ENCODE assay signal across 8 cellular contexts in the genomic region with DNA sequence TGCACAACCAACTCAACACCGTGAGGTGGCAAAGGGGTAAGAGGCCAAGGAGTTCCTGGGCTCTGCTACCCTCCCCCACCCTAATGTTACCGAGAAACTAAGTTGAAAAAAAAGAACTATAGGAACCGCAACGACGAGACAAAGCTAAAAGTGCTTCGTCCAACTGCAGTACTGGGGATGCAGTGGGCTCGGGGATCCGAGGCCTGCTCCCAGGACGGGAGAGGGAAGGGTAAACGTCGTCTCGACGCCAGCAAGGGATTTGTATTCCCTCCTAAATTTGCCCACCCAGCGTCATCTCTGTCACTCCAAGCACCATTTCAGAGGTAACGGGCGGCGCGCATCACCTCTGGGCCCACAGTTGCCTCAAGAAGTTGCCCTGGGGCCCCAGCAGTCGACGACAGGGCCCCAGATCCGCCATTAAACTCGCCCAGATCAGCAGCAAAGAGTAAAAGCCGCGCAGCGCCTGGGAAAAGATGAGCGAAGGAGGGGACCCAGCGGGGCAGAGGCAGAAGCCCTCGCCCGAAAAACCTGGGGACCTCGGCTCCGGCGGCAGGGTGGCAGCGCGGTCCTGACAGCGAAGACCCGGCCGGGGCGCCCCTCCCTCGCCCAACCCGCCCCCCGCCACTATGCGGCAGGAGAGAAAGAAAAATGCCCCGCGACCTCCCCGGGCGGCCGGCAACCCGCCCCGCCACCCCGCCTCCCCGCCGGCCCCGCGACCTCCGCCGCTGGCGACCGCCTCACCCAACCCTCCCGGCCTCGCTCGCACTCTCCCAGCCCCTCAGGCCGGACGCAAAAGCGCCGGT. TPM values are rescaled to one million over a fixed set of nuclear protein-coding genes. Genes with fewer than 3 reads are reported as not detected.
DNase-seq lines count a peak whose midpoint lies in the region; ATAC-seq and TF ChIP-seq lines count a peak whose summit lies in the region.

No MANE protein-coding gene starts in this region.

- H3K27me3 Mint-ChIP-seq in CD8-positive, alpha-beta memory T cell = no peaks in the 10 kb centered on the region
- no peaks in the 10 kb centered on the region for H3K27me3 Mint-ChIP-seq in naive thymus-derived CD4-positive, alpha-beta T cell

- H3K4me3 Mint-ChIP-seq in CD8-positive, alpha-beta memory T cell = peak overlapping the region; percentile 87 to 98 (median 96)
- peak overlapping the region; percentile 85 to 98 (median 97) for H3K4me3 Mint-ChIP-seq in naive thymus-derived CD4-positive, alpha-beta T cell

- H3K36me3 ChIP-seq in CD8-positive, alpha-beta memory T cell (ENCODE audit: insufficient read depth, low read length) = no peaks in the 10 kb centered on the region
- peaks cover 0 to 11% (median 3%) of the 10 kb centered on the region in 4 donors for H3K36me3 ChIP-seq in esophagus muscularis mucosa
- peaks cover 0 to 14% (median 0%) of the 10 kb centered on the region in 3 experiments for H3K36me3 ChIP-seq in naive thymus-derived CD4-positive, alpha-beta T cell (ENCODE audit: control insufficient read depth in 2 of 3, insufficient read depth in 3 of 3, low read length in 3 of 3)

- CTCF ChIA-PET in CD8-positive, alpha-beta memory T cell (lab: Charles Lee) = interaction anchor here (0.6 to 1.7 kb wide), 4 partner anchors 15 to 97 kb away, joined by 3 to 6 read pairs (median 4); no protein-coding TSS in a partner anchor
- CTCF ChIA-PET in naive thymus-derived CD4-positive, alpha-beta T cell (lab: Charles Lee) = interaction anchor here (0.7 to 1.0 kb wide), 3 partner anchors 21 to 230 kb away, joined by 3 read pairs; no protein-coding TSS in a partner anchor

- H3K27ac ChIP-seq in CD8-positive, alpha-beta memory T cell (ENCODE audit: low read depth, low read length) = peak overlapping the region; percentile 86
- peak overlapping the region; percentile 97 to 99 (median 99) for H3K27ac ChIP-seq in esophagus muscularis mucosa (replicated peaks in 1 of 4)
- H3K27ac ChIP-seq in naive thymus-derived CD4-positive, alpha-beta T cell (ENCODE audit: low read depth, low read length) = peak overlapping the region; percentile 84

- H3K4me1 ChIP-seq in CD8-positive, alpha-beta memory T cell (ENCODE audit: insufficient read depth, low read length) = peaks cover 17% of the 10 kb centered on the region
- peaks cover 11 to 47% (median 40%) of the 10 kb centered on the region in 4 donors for H3K4me1 ChIP-seq in esophagus muscularis mucosa
- peaks cover 22 to 23% of the 10 kb centered on the region in 2 donors for H3K4me1 ChIP-seq in naive thymus-derived CD4-positive, alpha-beta T cell (ENCODE audit: control insufficient read depth in 2 of 2, insufficient read depth in 2 of 2, low read length in 2 of 2)

- H3K9me3 Mint-ChIP-seq in CD8-positive, alpha-beta memory T cell = no peaks in the 10 kb centered on the region
- H3K9me3 Mint-ChIP-seq in naive thymus-derived CD4-positive, alpha-beta T cell = peaks cover 0 to 1% (median 0%) of the 10 kb centered on the region in 11 donors

- peaks cover 0 to 38% (median 7%) of the 10 kb centered on the region in 3 donors for H3K36me3 Mint-ChIP-seq in CD8-positive, alpha-beta memory T cell
- peaks cover 0 to 23% (median 8%) of the 10 kb centered on the region in 5 donors for H3K36me3 Mint-ChIP-seq in naive thymus-derived CD4-positive, alpha-beta T cell

- intact Hi-C loops in esophagus muscularis mucosa (cut with DNase I) = loop anchor here (2.0 to 10.0 kb wide), 4 partner anchors 80 to 228 kb away; a partner anchor contains a TSS
- intact Hi-C loops in naive thymus-derived CD4-positive, alpha-beta T cell (cut with micrococcal nuclease) = loop anchor here (1.0 to 10.0 kb wide), 14 partner anchors 11 to 1740 kb away; a partner anchor contains a TSS

- TF ChIP-seq EP300 in esophagus muscularis mucosa (IDR thresholded peaks at IDR 0.05) = no peak

- H3K4me1 Mint-ChIP-seq in CD8-positive, alpha-beta memory T cell = peaks cover 35 to 55% (median 51%) of the 10 kb centered on the region in 3 donors
- H3K4me1 Mint-ChIP-seq in naive thymus-derived CD4-positive, alpha-beta T cell = peaks cover 12 to 45% (median 37%) of the 10 kb centered on the region in 7 donors

- TF ChIP-seq CTCF in esophagus muscularis mucosa (IDR thresholded peaks at IDR 0.05) = no peak

- no peaks in the 10 kb centered on the region for H3K9me3 ChIP-seq in CD8-positive, alpha-beta memory T cell (ENCODE audit: low read length)
- no peaks in the 10 kb centered on the region for H3K9me3 ChIP-seq in esophagus muscularis mucosa
- H3K9me3 ChIP-seq in naive thymus-derived CD4-positive, alpha-beta T cell (ENCODE audit: control insufficient read depth in 2 of 3, low read length in 3 of 3) = no peaks in the 10 kb centered on the region

- peak; percentile 12 for ATAC-seq in GM21723 (IDR thresholded peaks at IDR 0.05; ENCODE audit: unreplicated experiment)
- ATAC-seq in naive thymus-derived CD4-positive, alpha-beta T cell = peak; percentile 1

- peak overlapping the region; percentile 89 for H3K4me3 ChIP-seq in CD8-positive, alpha-beta memory T cell (ENCODE audit: low read length)
- H3K4me3 ChIP-seq in esophagus muscularis mucosa = peak overlapping the region; percentile 79 to 97 (median 90)
- peak overlapping the region; percentile 80 for H3K4me3 ChIP-seq in naive thymus-derived CD4-positive, alpha-beta T cell (ENCODE audit: low read length)

- no peaks in the 10 kb centered on the region for H3K27me3 ChIP-seq in CD8-positive, alpha-beta memory T cell (ENCODE audit: insufficient read depth, low read length, poor library complexity, severe bottlenecking)
- no peaks in the 10 kb centered on the region for H3K27me3 ChIP-seq in esophagus muscularis mucosa
- H3K27me3 ChIP-seq in naive thymus-derived CD4-positive, alpha-beta T cell (ENCODE audit: control insufficient read depth in 2 of 2, insufficient read depth in 2 of 2, low read length in 2 of 2) = no peaks in the 10 kb centered on the region

- POLR2A ChIA-PET in CD8-positive, alpha-beta memory T cell (lab: Charles Lee) = interaction anchor here (0.6 to 1.4 kb wide), 11 partner anchors 10 to 1741 kb away, joined by 3 to 11 read pairs (median 4); a partner anchor contains a TSS
- POLR2A ChIA-PET in naive thymus-derived CD4-positive, alpha-beta T cell (lab: Charles Lee) = interaction anchor here (0.6 to 5.6 kb wide), 14 partner anchors 10 to 229 kb away, joined by 3 to 48 read pairs (median 4); a partner anchor contains a TSS

- no peak for TF ChIP-seq POLR2A in esophagus muscularis mucosa (IDR thresholded peaks at IDR 0.05; ENCODE audit: low read depth)

- under 1% methylated on average over 25 of the region's 65 CpGs for WGBS in esophagus muscularis mucosa

- peak; percentile 27 to 63 (median 44) for DNase-seq in CD8-positive, alpha-beta memory T cell
- peak; percentile 2 for DNase-seq in NCI-H226
- peak; percentile 62 for DNase-seq in activated T-cell treated with anti-CD3 and anti-CD28 coated beads, Interleukin-2, amount 50 U/mL, for 1 hour
- DNase-seq in esophagus muscularis mucosa (ENCODE audit: extremely low spot score) = no peak
- DNase-seq in naive thymus-derived CD4-positive, alpha-beta T cell = peak; percentile 31 to 56 (median 47)
- DNase-seq in stimulated activated naive CD4-positive, alpha-beta T cell treated with Interleukin-2 at 50 U/mL for 16 hours (lab: John Stamatoyannopoulos, UW) = peak; percentile 50
- DNase-seq in NCI-H2196 (lab: John Stamatoyannopoulos, UW; ENCODE audit: unreplicated experiment) = no peak

- peak overlapping the region; percentile 89 to 99 (median 96) for H3K27ac Mint-ChIP-seq in CD8-positive, alpha-beta memory T cell
- peak overlapping the region; percentile 90 to 98 (median 97) for H3K27ac Mint-ChIP-seq in naive thymus-derived CD4-positive, alpha-beta T cell

RNA-seq across cellular contexts. Expression of a gene that starts 0.7 kb away (rescaled TPM):
- 10 to 100 TPM; 11.9 to 12.2 TPM for total RNA-seq in CD8-positive, alpha-beta memory T cell
- polyA plus RNA-seq in CD8-positive, alpha-beta memory T cell = 26.8 TPM
- total RNA-seq in esophagus muscularis mucosa = 10 to 100 TPM in 3 of 4 donors, 1 to 10 TPM in 1; 9.7 to 13.4 (median 11.9) TPM
- total RNA-seq in naive thymus-derived CD4-positive, alpha-beta T cell = 10 to 100 TPM; 17.5 to 25.6 (median 24.7) TPM
- polyA plus RNA-seq in naive thymus-derived CD4-positive, alpha-beta T cell = 10 to 100 TPM; 21.1 to 29.9 TPM

Comparison
In these comparisons a context has a peak if more than half of its experiments do, and no peak if none do; other contexts are left out.
1. DNase-seq: peak in CD8-positive, alpha-beta memory T cell (5 of 5), NCI-H226 (single experiment), activated T-cell treated with anti-CD3 and anti-CD28 coated beads, Interleukin-2, amount 50 U/mL, for 1 hour (single experiment), naive thymus-derived CD4-positive, alpha-beta T cell (9 of 9) and stimulated activated naive CD4-positive, alpha-beta T cell treated with Interleukin-2 at 50 U/mL for 16 hours (single experiment); none in esophagus muscularis mucosa (single experiment) and NCI-H2196 (single experiment).
2. Peak in every context shown above with its lines, with median percentiles within 50 percentile points of each other: H3K27ac ChIP-seq and H3K4me3 ChIP-seq.